In the genomic region with DNA sequence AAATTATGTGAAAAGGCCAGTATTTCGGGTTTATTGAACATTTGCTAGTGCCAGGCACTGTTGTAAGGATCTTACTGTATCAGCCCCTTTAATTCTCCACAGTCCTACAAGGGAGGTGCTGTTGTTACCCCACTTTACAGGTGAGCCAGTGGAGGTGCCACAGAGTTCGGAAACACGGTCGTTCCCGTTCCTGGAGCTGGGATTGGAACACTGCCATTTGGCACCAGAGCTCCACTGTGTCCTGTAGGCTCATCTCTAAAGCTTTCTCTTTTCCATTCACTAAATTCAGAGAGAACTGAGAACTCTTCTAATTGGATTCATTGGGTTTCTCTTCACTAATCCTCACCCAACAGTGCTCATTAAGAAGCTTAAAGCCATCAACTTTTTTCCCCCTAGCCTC, we compare ENCODE assay signal across 11 cellular contexts. TPM values are rescaled to one million over a fixed set of nuclear protein-coding genes. Genes with fewer than 3 reads are reported as not detected.
DNase-seq lines count a peak whose midpoint lies in the region; ATAC-seq and TF ChIP-seq lines count a peak whose summit lies in the region.
"Had no signal": no experiment of that assay in that cellular context is flagged by ENCODE, and none has a peak within 500 bp of the region (broad histone marks: within the 10 kb centered on the region; RNA-seq: fewer than 3 reads in every experiment).

No MANE protein-coding gene starts in this region.

- no peak overlapping the region for H3K4me3 ChIP-seq in CD4-positive, CD25-positive, alpha-beta regulatory T cell (ENCODE audit: low read depth, low read length)
- H3K4me3 ChIP-seq in right lobe of liver (no peak overlapping the region), skeletal muscle tissue (ENCODE audit: low read length in 3 of 3) (peak overlapping the region in 1 of 3 donors; percentile 23), Caco-2 (ENCODE audit: low read depth, low read length) (no peak overlapping the region), lower leg skin (ENCODE audit: low read depth, poor library complexity, severe bottlenecking) (no peak overlapping the region)

- no TSS peak for BruUV-seq in Caco-2 (replicated peaks; lab: Mats Ljungman, UMichigan)

- H3K36me3 ChIP-seq in CD4-positive, CD25-positive, alpha-beta regulatory T cell (ENCODE audit: control insufficient read depth, insufficient read depth, low read length), result no peaks in the 10 kb centered on the region
- H3K36me3 ChIP-seq in right lobe of liver, result no peaks in the 10 kb centered on the region
- peaks cover 0 to 10% (median 3%) of the 10 kb centered on the region in 3 donors for H3K36me3 ChIP-seq in skeletal muscle tissue (ENCODE audit: control insufficient read depth in 3 of 3, insufficient read depth in 3 of 3, low read length in 3 of 3)
- no peaks in the 10 kb centered on the region; the same call in 1 of the 2 replicates for H3K36me3 ChIP-seq in Caco-2 (ENCODE audit: control insufficient read depth, insufficient read depth, low read length)

- POLR2A ChIA-PET in Caco-2 (lab: Charles Lee), result interaction anchor here (0.9 kb wide), 1 partner anchor 19 kb away, joined by 7 read pairs; no protein-coding TSS in a partner anchor

- WGBS in right lobe of liver (ENCODE audit: insufficient coverage, low coverage, low lambda C conversion rate, missing lambda C conversion rate), result 60% methylated on average over 1 of the region's 5 CpGs
- 21 to 29% methylated on average over 5 of the region's 5 CpGs for WGBS in lower leg skin, 2 donors

- peak overlapping the region in 2 of 3 donors; percentile 69 to 79 for H3K27ac Mint-ChIP-seq in CD4-positive, CD25-positive, alpha-beta regulatory T cell
- H3K27ac Mint-ChIP-seq in T-helper 17 cell (peak overlapping the region; percentile 49), Caco-2 (ENCODE audit: unreplicated experiment) (no peak overlapping the region)

- TF ChIP-seq POLR2A in right lobe of liver (IDR thresholded peaks at IDR 0.05), result no peak
- no peak for TF ChIP-seq POLR2A in lower leg skin (IDR thresholded peaks at IDR 0.05)

- DNase-seq in CD4-positive, CD25-positive, alpha-beta regulatory T cell, result no peak
- no peak for DNase-seq in T-helper 17 cell
- peak; percentile 62 to 87 (median 80) for DNase-seq in right lobe of liver
- DNase-seq in DMS153 (lab: John Stamatoyannopoulos, UW), result no peak
- DNase-seq in Caco-2, result no peak
- DNase-seq in effector CD8-positive, alpha-beta T cell (lab: John Stamatoyannopoulos, UW), result no peak
- no peak for DNase-seq in lower leg skin (ENCODE audit: low spot score in 2 of 2)
- DNase-seq: activated naive CD4-positive, alpha-beta T cell treated with anti-CD3 and anti-CD28 coated beads, Interleukin-2, amount 50 U/mL, for 16 hours; cerebellar nuclear complex; NCI-H2227 treated with DMSO at 0.1 percent for 48 hours had no signal

- no peak for ATAC-seq in CD4-positive, CD25-positive, alpha-beta regulatory T cell (ENCODE audit: low read depth in 2 of 2)
- ATAC-seq in T-helper 17 cell (no peak), right lobe of liver (peak; percentile 62 to 77 (median 72))

- no peak overlapping the region for H3K4me3 Mint-ChIP-seq in CD4-positive, CD25-positive, alpha-beta regulatory T cell
- H3K4me3 Mint-ChIP-seq in T-helper 17 cell (no peak overlapping the region), Caco-2 (ENCODE audit: unreplicated experiment) (no peak overlapping the region)

- intact Hi-C loops in right lobe of liver (cut with DNase I), result loop anchor here in 1 of 2 donors (10.0 kb wide), 1 partner anchor 55 kb away; no protein-coding TSS in a partner anchor
- intact Hi-C loops in Caco-2 (cut with micrococcal nuclease; ENCODE audit: unreplicated experiment), result no loop called here
- intact Hi-C loops in lower leg skin (cut with DNase I; ENCODE audit: low total_unique reads), result no loop called here

- H3K9me3 ChIP-seq in CD4-positive, CD25-positive, alpha-beta regulatory T cell (ENCODE audit: control insufficient read depth in 2 of 2, low read length in 2 of 2), result no peaks in the 10 kb centered on the region
- H3K9me3 ChIP-seq in T-helper 17 cell (ENCODE audit: control insufficient read depth, low read length, poor library complexity, severe bottlenecking) (no peaks in the 10 kb centered on the region), right lobe of liver (no peaks in the 10 kb centered on the region), skeletal muscle tissue (ENCODE audit: control insufficient read depth in 3 of 3, low read length in 3 of 3) (no peaks in the 10 kb centered on the region), Caco-2 (no peaks in the 10 kb centered on the region)

- no peaks in the 10 kb centered on the region for H3K27me3 ChIP-seq in CD4-positive, CD25-positive, alpha-beta regulatory T cell (ENCODE audit: control insufficient read depth, insufficient read depth, low read length)
- H3K27me3 ChIP-seq in right lobe of liver, result no peaks in the 10 kb centered on the region
- H3K27me3 ChIP-seq in skeletal muscle tissue (ENCODE audit: control insufficient read depth in 3 of 3, insufficient read depth in 3 of 3, low read length in 3 of 3), result no peaks in the 10 kb centered on the region
- no peaks in the 10 kb centered on the region for H3K27me3 ChIP-seq in Caco-2 (replicated peaks; ENCODE audit: control insufficient read depth, insufficient read depth, low read length)

- H3K9me3 Mint-ChIP-seq in CD4-positive, CD25-positive, alpha-beta regulatory T cell, result peaks cover 0 to 1% (median 0%) of the 10 kb centered on the region in 7 donors
- H3K9me3 Mint-ChIP-seq in Caco-2 (ENCODE audit: unreplicated experiment), result no peaks in the 10 kb centered on the region

- peaks cover 20% of the 10 kb centered on the region for H3K36me3 Mint-ChIP-seq in CD4-positive, CD25-positive, alpha-beta regulatory T cell
- peaks cover 2% of the 10 kb centered on the region for H3K36me3 Mint-ChIP-seq in T-helper 17 cell (ENCODE audit: low read depth)
- peaks cover 47% of the 10 kb centered on the region for H3K36me3 Mint-ChIP-seq in Caco-2 (ENCODE audit: insufficient read depth, unreplicated experiment)

- no peaks in the 10 kb centered on the region for H3K27me3 Mint-ChIP-seq in CD4-positive, CD25-positive, alpha-beta regulatory T cell
- H3K27me3 Mint-ChIP-seq in T-helper 17 cell (no peaks in the 10 kb centered on the region), Caco-2 (ENCODE audit: insufficient read depth, unreplicated experiment) (no peaks in the 10 kb centered on the region)

- peaks cover 39% of the 10 kb centered on the region for H3K4me1 ChIP-seq in CD4-positive, CD25-positive, alpha-beta regulatory T cell (ENCODE audit: control insufficient read depth, insufficient read depth, low read length, poor library complexity, severe bottlenecking)
- H3K4me1 ChIP-seq in right lobe of liver (peaks cover 0 to 29% (median 5%) of the 10 kb centered on the region in 4 donors), skeletal muscle tissue (ENCODE audit: control insufficient read depth in 3 of 3, insufficient read depth in 3 of 3, low read length in 3 of 3) (peaks cover 56 to 61% (median 61%) of the 10 kb centered on the region in 3 donors), Caco-2 (peaks cover 9% of the 10 kb centered on the region; the same call in 1 of the 2 replicates)

- peaks cover 15 to 67% (median 52%) of the 10 kb centered on the region in 4 donors for H3K4me1 Mint-ChIP-seq in CD4-positive, CD25-positive, alpha-beta regulatory T cell
- H3K4me1 Mint-ChIP-seq in T-helper 17 cell (peaks cover 27% of the 10 kb centered on the region), Caco-2 (ENCODE audit: low read depth, unreplicated experiment) (peaks cover 17% of the 10 kb centered on the region)

- TF ChIP-seq CTCF in right lobe of liver (IDR thresholded peaks at IDR 0.05), result peak in 1 of 4 donors; percentile 6
- TF ChIP-seq CTCF in Caco-2 (IDR thresholded peaks at IDR 0.05; ENCODE audit: insufficient read depth in 1 of 2, low read depth in 1 of 2, low read length in 1 of 2, severe bottlenecking in 1 of 2, unreplicated experiment in 1 of 2), result no peak
- no peak for TF ChIP-seq CTCF in lower leg skin (IDR thresholded peaks at IDR 0.05)

- H3K27ac ChIP-seq in CD4-positive, CD25-positive, alpha-beta regulatory T cell (ENCODE audit: insufficient read depth, low read length, poor library complexity, severe bottlenecking), result no peak overlapping the region
- H3K27ac ChIP-seq in right lobe of liver (peak overlapping the region in 1 of 3 donors; percentile 26), skeletal muscle tissue (ENCODE audit: low read depth, low read length) (peak overlapping the region; percentile 74)

- CTCF ChIA-PET in Caco-2 (lab: Charles Lee), result no interaction called here

- peak overlapping the region in 2 of 3 donors; percentile 12 to 79 for H3K9ac ChIP-seq in skeletal muscle tissue (ENCODE audit: low read depth in 1 of 3, low read length in 3 of 3)

RNA-seq across cellular contexts. Expression of gene ERGIC1, which starts 5.6 kb away (rescaled TPM):
- total RNA-seq in CD4-positive, CD25-positive, alpha-beta regulatory T cell, result 58.4 TPM
- polyA plus RNA-seq in CD4-positive, CD25-positive, alpha-beta regulatory T cell, result 10 to 100 TPM; 15.7 to 20.2 (median 18.4) TPM
- 10 to 100 TPM; 50.1 to 53.1 TPM for total RNA-seq in T-helper 17 cell
- total RNA-seq in right lobe of liver, result 100 to 1,000 TPM; 103 to 264 (median 154) TPM
- total RNA-seq in skeletal muscle tissue, result 46.4 TPM
- 152 and 161 TPM in 2 replicates for total RNA-seq in Caco-2 (2022)
- 100 to 1,000 TPM in 1 of 4 donors, 10 to 100 TPM in 3; 62.9 to 114 (median 82.6) TPM for total RNA-seq in lower leg skin

Comparison
In these comparisons a context has a peak if more than half of its experiments do, and no peak if none do; other contexts are left out.
1. ATAC-seq: peak in right lobe of liver (4 of 4); none in CD4-positive, CD25-positive, alpha-beta regulatory T cell (0 of 2) and T-helper 17 cell (single experiment).
2. DNase-seq: peak in right lobe of liver (3 of 3); none in CD4-positive, CD25-positive, alpha-beta regulatory T cell (0 of 3), T-helper 17 cell (0 of 3), DMS153 (single experiment), Caco-2 (0 of 2), effector CD8-positive, alpha-beta T cell (single experiment) and lower leg skin (0 of 2).